In the genomic region with DNA sequence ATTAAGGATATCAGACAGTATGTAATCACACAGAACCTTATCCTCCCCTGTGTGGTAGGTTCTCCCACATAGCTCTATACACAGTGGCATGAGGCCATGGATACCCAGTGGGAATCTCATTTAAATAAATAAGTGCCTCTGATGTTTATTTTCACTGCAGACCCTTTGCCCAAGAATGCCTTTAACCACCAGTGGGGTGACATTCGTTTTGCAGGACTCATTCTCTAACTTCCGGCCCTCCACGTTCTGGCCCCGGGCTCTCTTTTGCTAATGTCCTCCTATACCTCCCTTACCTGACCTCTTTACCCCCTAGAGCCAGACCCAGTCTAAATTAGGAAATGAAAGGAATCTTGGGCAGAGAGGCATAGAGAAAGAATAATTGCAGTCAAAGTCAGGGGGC, we compare ENCODE assay signal across 1 cellular context.
TF ChIP-seq lines count a peak whose summit lies in the region.

No MANE protein-coding gene starts in this region.

TF ChIP-seq in GM23338, 12 proteins besides CTCF, POLR2A, EP300 and RAD21 (continued from another document):
- TF ChIP-seq ETS1 (IDR thresholded peaks at IDR 0.05) = no peak
